Comparison of ENCODE assay signal across 8 cellular contexts in the genomic region with DNA sequence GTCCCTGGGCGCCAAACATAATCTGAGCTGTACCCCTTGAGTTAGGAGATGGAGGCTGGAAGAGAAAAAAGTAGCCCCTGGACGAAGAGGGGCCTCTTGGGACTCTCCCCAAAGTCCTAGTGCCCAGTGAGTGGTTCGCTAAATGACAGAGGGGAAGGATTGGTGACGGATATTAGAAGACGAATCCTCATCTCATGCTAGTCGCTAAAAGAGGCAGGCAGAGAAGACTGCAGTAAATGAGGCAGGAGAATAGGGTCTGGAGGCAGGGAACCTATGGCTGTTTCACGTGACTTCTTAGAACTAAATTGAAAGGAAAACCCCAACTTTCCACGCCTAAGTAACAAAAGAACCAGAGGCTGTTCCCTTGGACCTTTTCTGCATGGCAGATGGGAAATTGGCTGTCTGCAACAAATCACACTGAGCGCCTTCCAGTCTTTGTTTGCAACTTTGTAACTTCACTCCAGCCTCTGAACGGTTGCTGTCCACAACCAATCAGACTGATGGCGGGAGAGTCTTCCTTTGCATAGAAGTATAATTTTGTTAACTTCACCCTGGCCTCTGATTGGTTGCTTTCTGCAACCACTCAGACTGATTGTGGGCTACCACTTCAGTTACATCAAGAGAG. TPM values are rescaled to one million over a fixed set of nuclear protein-coding genes. Genes with fewer than 3 reads are reported as not detected.
DNase-seq lines count a peak whose midpoint lies in the region; ATAC-seq and TF ChIP-seq lines count a peak whose summit lies in the region.

No MANE protein-coding gene starts in this region.

- H3K79me2 ChIP-seq in hepatocyte = peaks cover 27% of the 10 kb centered on the region

- peak overlapping the region in 3 of 5 donors; percentile 69 to 87 (median 86) for H3K9ac ChIP-seq in subcutaneous abdominal adipose tissue (ENCODE audit: low read length in 5 of 5)

- peak overlapping the region; percentile 100 for H2AFZ ChIP-seq in hepatocyte

- H3K4me3 ChIP-seq in hepatocyte (peak overlapping the region; percentile 100), subcutaneous abdominal adipose tissue (ENCODE audit: low read depth in 1 of 5, low read length in 5 of 5) (peak overlapping the region; percentile 56 to 99 (median 92))

- H3K4me3 Mint-ChIP-seq in activated CD4-positive, alpha-beta T cell treated with anti-CD3 and anti-CD28 coated beads, Interleukin-2, amount 10 ng/mL, durations not matched to agents 24 days and 14 days = peak overlapping the region; percentile 97

- WGBS in hepatocyte (ENCODE audit: low lambda C conversion rate, missing lambda C conversion rate) = 84% methylated on average over 11 of the region's 11 CpGs

- H3K4me1 Mint-ChIP-seq in activated CD4-positive, alpha-beta T cell treated with anti-CD3 and anti-CD28 coated beads, Interleukin-2, amount 10 ng/mL, durations not matched to agents 24 days and 14 days = peaks cover 27% of the 10 kb centered on the region

- no peaks in the 10 kb centered on the region for H3K36me3 ChIP-seq in hepatocyte (replicated peaks; ENCODE audit: insufficient read depth, low read depth)
- no peaks in the 10 kb centered on the region for H3K36me3 ChIP-seq in subcutaneous abdominal adipose tissue (ENCODE audit: control insufficient read depth in 5 of 5, insufficient read depth in 5 of 5, low read length in 5 of 5)

- H3K27ac ChIP-seq in hepatocyte (peak overlapping the region; percentile 95), subcutaneous abdominal adipose tissue (ENCODE audit: low read depth, low read length) (no peak overlapping the region)

- H3K9me3 Mint-ChIP-seq in activated CD4-positive, alpha-beta T cell treated with anti-CD3 and anti-CD28 coated beads, Interleukin-2, amount 10 ng/mL, durations not matched to agents 24 days and 14 days = no peaks in the 10 kb centered on the region

- H3K9me2 ChIP-seq in hepatocyte (replicated peaks; ENCODE audit: insufficient read depth) = no peaks in the 10 kb centered on the region

- ATAC-seq in HG03280 (IDR thresholded peaks at IDR 0.05; ENCODE audit: unreplicated experiment) = no peak

- no peak for TF ChIP-seq CTCF in hepatocyte (IDR thresholded peaks at IDR 0.05; ENCODE audit: poor library complexity)

- H3K27me3 ChIP-seq in hepatocyte (no peaks in the 10 kb centered on the region), subcutaneous abdominal adipose tissue (ENCODE audit: control insufficient read depth in 5 of 5, insufficient read depth in 4 of 5, low read length in 5 of 5) (no peaks in the 10 kb centered on the region)

- peak overlapping the region; percentile 99 for H3K27ac Mint-ChIP-seq in activated CD4-positive, alpha-beta T cell treated with anti-CD3 and anti-CD28 coated beads, Interleukin-2, amount 10 ng/mL, durations not matched to agents 24 days and 14 days

- DNase-seq in activated CD4-positive, alpha-beta T cell treated with anti-CD3 and anti-CD28 coated beads, Interleukin-2, amount 10 ng/mL, durations not matched to agents 24 days and 14 days = no peak
- no peak for DNase-seq in activated CD4-positive, alpha-beta T cell treated with anti-CD3 and anti-CD28 coated beads for 1 hour
- DNase-seq in SK-N-DZ (ENCODE audit: low spot score) (peak; percentile 81), hepatocyte (ENCODE audit: low spot score) (no peak), COLO829 (ENCODE audit: low spot score) (no peak)
- DNase-seq in effector CD4-positive, alpha-beta T cell = no peak

- H3K9me3 ChIP-seq in hepatocyte (ENCODE audit: low read depth) (no peaks in the 10 kb centered on the region), subcutaneous abdominal adipose tissue (ENCODE audit: control insufficient read depth in 5 of 5, low read length in 5 of 5) (no peaks in the 10 kb centered on the region)

- H3K36me3 Mint-ChIP-seq in activated CD4-positive, alpha-beta T cell treated with anti-CD3 and anti-CD28 coated beads, Interleukin-2, amount 10 ng/mL, durations not matched to agents 24 days and 14 days (ENCODE audit: low read depth) = peaks cover 28% of the 10 kb centered on the region

- H4K20me1 ChIP-seq in hepatocyte (ENCODE audit: insufficient read depth, poor library complexity, severe bottlenecking) = no peaks in the 10 kb centered on the region

- intact Hi-C loops in activated CD4-positive, alpha-beta T cell treated with anti-CD3 and anti-CD28 coated beads, Interleukin-2, amount 10 ng/mL, durations not matched to agents 24 days and 14 days (cut with micrococcal nuclease) = loop anchor here (5.0 kb wide), 1 partner anchor 431 kb away; the partner anchor contains the start of gene BLCAP

- peaks cover 5% of the 10 kb centered on the region for H3K27me3 Mint-ChIP-seq in activated CD4-positive, alpha-beta T cell treated with anti-CD3 and anti-CD28 coated beads, Interleukin-2, amount 10 ng/mL, durations not matched to agents 24 days and 14 days

- H3K4me2 ChIP-seq in hepatocyte = peak overlapping the region; percentile 95

- peaks cover 3% of the 10 kb centered on the region for H3K4me1 ChIP-seq in hepatocyte (ENCODE audit: insufficient read depth)
- peaks cover 4 to 20% (median 16%) of the 10 kb centered on the region in 5 donors for H3K4me1 ChIP-seq in subcutaneous abdominal adipose tissue (ENCODE audit: control insufficient read depth in 5 of 5, insufficient read depth in 5 of 5, low read length in 5 of 5)

RNA-seq across cellular contexts. Expression of gene RBL1, which starts 0.7 kb away (rescaled TPM):
- 50.9 and 52.7 TPM in 2 replicates for total RNA-seq in activated CD4-positive, alpha-beta T cell treated with anti-CD3 and anti-CD28 coated beads, Interleukin-2, amount 10 ng/mL, durations not matched to agents 24 days and 14 days
- polyA plus RNA-seq in SK-N-DZ (2014; cell fraction: cytosol; rRNA removed) = 19.3 and 22.5 TPM in 2 replicates
- 14.5 and 22.0 TPM in 2 replicates for polyA plus RNA-seq in SK-N-DZ (2014; cell fraction: nucleus; rRNA removed)
- total RNA-seq in hepatocyte = 7.5 and 9.2 TPM in 2 replicates
- polyA plus RNA-seq in hepatocyte = 2.5 and 3.5 TPM in 2 replicates
